In genomic region chr19:27974082-27974513, GRCh38 we compare ENCODE assay signal across 9 cellular contexts.
DNase-seq lines count a peak whose midpoint lies in the region; ATAC-seq and TF ChIP-seq lines count a peak whose summit lies in the region.
"Had no signal": no experiment of that assay in that cellular context is flagged by ENCODE, and none has a peak within 500 bp of the region (broad histone marks: within the 10 kb centered on the region; RNA-seq: fewer than 3 reads in every experiment).

No MANE protein-coding gene starts in this region.

- H3K4me3 ChIP-seq in cardiac fibroblast (replicated peaks in 1 of 2; ENCODE audit: low read depth in 2 of 2, low read length in 2 of 2): no peak overlapping the region
- no peak overlapping the region for H3K4me3 ChIP-seq in lower leg skin (ENCODE audit: low read depth, poor library complexity, severe bottlenecking)

- no peak overlapping the region for H3K4me3 Mint-ChIP-seq in T-helper 17 cell
- H3K4me3 Mint-ChIP-seq: naive B cell had no signal

- H3K9me3 ChIP-seq in T-helper 17 cell (ENCODE audit: control insufficient read depth, low read length, poor library complexity, severe bottlenecking): no peaks in the 10 kb centered on the region

- H3K4me1 Mint-ChIP-seq in T-helper 17 cell: no peaks in the 10 kb centered on the region
- H3K4me1 Mint-ChIP-seq: naive B cell had no signal

- 14 to 17% methylated on average over 2 of the region's 2 CpGs for WGBS in lower leg skin, 2 donors

- DNase-seq in DMS53 (lab: John Stamatoyannopoulos, UW): peak; percentile 46
- no peak for DNase-seq in DMS53 treated with DMSO at 0.1 percent for 48 hours (lab: John Stamatoyannopoulos, UW; ENCODE audit: unreplicated experiment)
- peak; percentile 29 for DNase-seq in NCI-H1092 treated with DMSO at 0.1 percent for 48 hours (lab: John Stamatoyannopoulos, UW)
- DNase-seq in cardiac fibroblast (ENCODE audit: low read depth in 2 of 2): peak; percentile 26 to 45
- DNase-seq in mucosa of gallbladder (ENCODE audit: low spot score): peak; percentile 25
- DNase-seq in lower leg skin (ENCODE audit: low spot score in 2 of 2): no peak
- no peak for DNase-seq in T-helper 17 cell
- no peak for DNase-seq in NCI-H1694 (lab: John Stamatoyannopoulos, UW)
- DNase-seq: naive B cell had no signal

- H3K27ac Mint-ChIP-seq in T-helper 17 cell: no peak overlapping the region

- TF ChIP-seq POLR2A in lower leg skin (IDR thresholded peaks at IDR 0.05): no peak

- TF ChIP-seq CTCF in cardiac fibroblast (IDR thresholded peaks at IDR 0.05; ENCODE audit: low read depth, low read length) (peak; percentile 65), lower leg skin (IDR thresholded peaks at IDR 0.05) (no peak)

- intact Hi-C loops in lower leg skin (cut with DNase I; ENCODE audit: low total_unique reads): loop anchor here (10.0 kb wide), 1 partner anchor 351 kb away; no protein-coding TSS in a partner anchor

- ATAC-seq in T-helper 17 cell: no peak

- no peaks in the 10 kb centered on the region for H3K27me3 Mint-ChIP-seq in T-helper 17 cell

- no peaks in the 10 kb centered on the region for H3K36me3 Mint-ChIP-seq in T-helper 17 cell (ENCODE audit: low read depth)
- H3K36me3 Mint-ChIP-seq: naive B cell had no signal

Comparison
In these comparisons a context has a peak if more than half of its experiments do, and no peak if none do; other contexts are left out.
1. DNase-seq: peak in DMS53 (single experiment), NCI-H1092 treated with DMSO at 0.1 percent for 48 hours (single experiment), cardiac fibroblast (2 of 2) and mucosa of gallbladder (single experiment); none in DMS53 treated with DMSO at 0.1 percent for 48 hours (single experiment), lower leg skin (0 of 2), T-helper 17 cell (0 of 3) and NCI-H1694 (single experiment).